ENCODE assay signal across 8 cellular contexts in the genomic region with DNA sequence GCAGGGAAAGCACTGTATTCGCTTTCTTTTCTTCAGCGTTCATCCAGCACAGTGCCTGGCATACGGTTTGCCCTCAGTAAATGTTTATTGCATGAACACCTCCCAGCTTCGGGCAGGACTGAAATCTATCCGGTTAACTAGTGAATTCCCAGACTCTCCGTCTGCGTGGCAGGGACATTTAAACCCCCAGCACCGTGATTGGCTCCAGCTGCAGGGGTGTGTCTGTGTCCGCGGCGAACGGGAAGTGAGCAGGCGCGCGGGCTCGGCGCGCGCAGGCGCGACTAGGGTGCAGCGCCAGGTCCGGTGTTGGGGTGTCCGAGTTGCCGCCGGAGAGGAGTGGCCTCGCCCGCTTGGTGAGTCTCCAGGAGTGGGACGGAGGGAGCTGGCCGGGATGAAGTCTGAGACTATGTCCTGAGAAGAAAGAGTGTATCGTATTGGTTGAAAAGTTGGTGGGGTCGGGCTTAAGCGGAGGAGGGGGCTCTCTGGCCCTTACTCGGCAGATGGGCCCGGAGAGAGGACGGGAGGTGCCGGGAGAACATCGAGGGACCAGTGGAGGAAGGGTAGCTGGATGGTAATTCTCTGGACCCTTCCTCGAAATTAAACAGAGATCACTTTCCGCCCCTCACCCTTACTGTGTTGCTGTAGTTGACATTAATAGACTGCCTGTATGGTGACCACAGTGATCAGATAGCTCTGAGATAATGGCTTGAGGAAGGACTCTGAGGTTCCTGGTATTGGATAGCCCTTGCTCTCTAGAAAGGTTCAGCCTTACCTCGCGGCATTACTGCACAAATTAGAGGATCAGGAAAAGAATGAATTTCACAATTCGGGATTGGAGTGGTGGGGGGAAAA. TPM values are rescaled to one million over a fixed set of nuclear protein-coding genes. Genes with fewer than 3 reads are reported as not detected.
DNase-seq lines count a peak whose midpoint lies in the region; ATAC-seq and TF ChIP-seq lines count a peak whose summit lies in the region.

Gene SNAP23, plus strand, starts transcription at position 274 of the 852 bp plus-strand sequence. CDS start 16,213 bp downstream, outside the sequence.

- peak; percentile 84 to 86 for ATAC-seq in CD4-positive, CD25-positive, alpha-beta regulatory T cell (ENCODE audit: low read depth in 2 of 2)
- ATAC-seq in GM19463 (IDR thresholded peaks at IDR 0.05; ENCODE audit: unreplicated experiment) (peak; percentile 89), lower lobe of right lung (peak; percentile 94 to 97)

- H3K9me3 ChIP-seq in CD4-positive, CD25-positive, alpha-beta regulatory T cell (ENCODE audit: control insufficient read depth in 2 of 2, low read length in 2 of 2) = no peaks in the 10 kb centered on the region
- no peaks in the 10 kb centered on the region for H3K9me3 ChIP-seq in lower lobe of right lung

- no peak for TF ChIP-seq CTCF in lower lobe of right lung (IDR thresholded peaks at IDR 0.05)

- H3K27me3 ChIP-seq in CD4-positive, CD25-positive, alpha-beta regulatory T cell (ENCODE audit: control insufficient read depth, insufficient read depth, low read length) = no peaks in the 10 kb centered on the region
- H3K27me3 ChIP-seq in lower lobe of right lung (ENCODE audit: low read depth) = no peaks in the 10 kb centered on the region

- DNase-seq in CD4-positive, CD25-positive, alpha-beta regulatory T cell = peak; percentile 79 to 86 (median 81)
- DNase-seq in HPDE6-E6E7 (ENCODE audit: extremely low spot score) = peak; percentile 98
- peak; percentile 49 for DNase-seq in NK-92 (lab: John Stamatoyannopoulos, UW; ENCODE audit: unreplicated experiment)
- DNase-seq in activated CD8-positive, alpha-beta memory T cell treated with anti-CD3 and anti-CD28 coated beads for 1 hour (ENCODE audit: extremely low read depth in 1 of 2, low read depth in 1 of 2) = peak; percentile 40 to 64
- DNase-seq in effector CD4-positive, alpha-beta T cell = peak; percentile 74
- DNase-seq in lower lobe of right lung = peak; percentile 96
- DNase-seq in stimulated activated CD4-positive, alpha-beta T cell treated with anti-CD3 and anti-CD28 coated beads, TNF-alpha, amount 100 ng/mL, for 1 hour (ENCODE audit: low read depth in 3 of 3, low spot score in 1 of 3) = peak; percentile 35 to 62 (median 61)

- peak within 1 kb of the TSS; percentile 74 for H3K27ac ChIP-seq in CD4-positive, CD25-positive, alpha-beta regulatory T cell (ENCODE audit: insufficient read depth, low read length, poor library complexity, severe bottlenecking)
- H3K27ac ChIP-seq in lower lobe of right lung = peak within 1 kb of the TSS; percentile 93

- peaks cover 41% of the 10 kb centered on the region for H3K4me1 ChIP-seq in CD4-positive, CD25-positive, alpha-beta regulatory T cell (ENCODE audit: control insufficient read depth, insufficient read depth, low read length, poor library complexity, severe bottlenecking)
- peaks cover 78% of the 10 kb centered on the region for H3K4me1 ChIP-seq in lower lobe of right lung

- intact Hi-C loops in lower lobe of right lung (cut with DNase I) = no loop called here

- peak within 1 kb of the TSS; percentile 96 to 99 (median 97) for H3K27ac Mint-ChIP-seq in CD4-positive, CD25-positive, alpha-beta regulatory T cell

- H3K36me3 ChIP-seq in CD4-positive, CD25-positive, alpha-beta regulatory T cell (ENCODE audit: control insufficient read depth, insufficient read depth, low read length) = no peaks in the 10 kb centered on the region
- no peaks in the 10 kb centered on the region for H3K36me3 ChIP-seq in lower lobe of right lung

- H3K4me1 Mint-ChIP-seq in CD4-positive, CD25-positive, alpha-beta regulatory T cell = peaks cover 24 to 82% (median 51%) of the 10 kb centered on the region in 4 donors

- no peaks in the 10 kb centered on the region for H3K27me3 Mint-ChIP-seq in CD4-positive, CD25-positive, alpha-beta regulatory T cell

- peak within 1 kb of the TSS; percentile 94 to 98 (median 96) for H3K4me3 Mint-ChIP-seq in CD4-positive, CD25-positive, alpha-beta regulatory T cell

- peaks cover 6% of the 10 kb centered on the region for H3K36me3 Mint-ChIP-seq in CD4-positive, CD25-positive, alpha-beta regulatory T cell

- peak within 1 kb of the TSS; percentile 91 for H3K4me3 ChIP-seq in CD4-positive, CD25-positive, alpha-beta regulatory T cell (ENCODE audit: low read depth, low read length)
- peak within 1 kb of the TSS; percentile 92 for H3K4me3 ChIP-seq in lower lobe of right lung

- H3K9me3 Mint-ChIP-seq in CD4-positive, CD25-positive, alpha-beta regulatory T cell = peaks cover 0 to 1% (median 0%) of the 10 kb centered on the region in 7 donors

RNA-seq across cellular contexts. Expression of gene SNAP23, which starts in this region (rescaled TPM):
- 54.0 TPM for total RNA-seq in CD4-positive, CD25-positive, alpha-beta regulatory T cell
- 10 to 100 TPM; 67.2 to 86.5 (median 75.8) TPM for polyA plus RNA-seq in CD4-positive, CD25-positive, alpha-beta regulatory T cell
- 79.3 TPM for total RNA-seq in lower lobe of right lung

Comparison
In these comparisons a context has a peak if more than half of its experiments do, and no peak if none do; other contexts are left out.
1. Peak in every context shown above with its lines: DNase-seq, ATAC-seq, H3K4me3 ChIP-seq and H3K27ac ChIP-seq.